1 cellular context compared by ENCODE assay signal in the genomic region with DNA sequence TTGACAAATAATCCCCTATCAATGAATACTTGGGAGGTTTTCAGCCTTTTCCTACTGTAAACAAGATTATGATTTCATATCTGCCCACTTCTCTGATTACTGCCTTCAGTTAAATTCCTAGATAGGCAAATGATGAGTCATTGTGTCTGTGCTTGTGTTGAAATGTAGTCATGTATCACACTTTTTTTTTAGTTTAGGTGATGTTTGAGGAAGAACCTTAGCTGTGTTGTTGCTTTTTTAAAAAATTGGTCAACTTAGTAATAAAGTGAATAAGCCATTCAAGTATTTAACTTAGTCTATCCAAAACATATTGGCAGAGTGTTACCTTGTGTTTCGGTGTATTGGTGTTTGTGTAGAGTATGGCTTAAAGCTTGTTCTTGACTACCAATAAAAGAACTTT.
TF ChIP-seq lines count a peak whose summit lies in the region.

No MANE protein-coding gene starts in this region.

TF ChIP-seq in HepG2, 621 proteins besides CTCF, POLR2A, EP300 and RAD21 (continued from another document):
- TF ChIP-seq, protein P1, sequence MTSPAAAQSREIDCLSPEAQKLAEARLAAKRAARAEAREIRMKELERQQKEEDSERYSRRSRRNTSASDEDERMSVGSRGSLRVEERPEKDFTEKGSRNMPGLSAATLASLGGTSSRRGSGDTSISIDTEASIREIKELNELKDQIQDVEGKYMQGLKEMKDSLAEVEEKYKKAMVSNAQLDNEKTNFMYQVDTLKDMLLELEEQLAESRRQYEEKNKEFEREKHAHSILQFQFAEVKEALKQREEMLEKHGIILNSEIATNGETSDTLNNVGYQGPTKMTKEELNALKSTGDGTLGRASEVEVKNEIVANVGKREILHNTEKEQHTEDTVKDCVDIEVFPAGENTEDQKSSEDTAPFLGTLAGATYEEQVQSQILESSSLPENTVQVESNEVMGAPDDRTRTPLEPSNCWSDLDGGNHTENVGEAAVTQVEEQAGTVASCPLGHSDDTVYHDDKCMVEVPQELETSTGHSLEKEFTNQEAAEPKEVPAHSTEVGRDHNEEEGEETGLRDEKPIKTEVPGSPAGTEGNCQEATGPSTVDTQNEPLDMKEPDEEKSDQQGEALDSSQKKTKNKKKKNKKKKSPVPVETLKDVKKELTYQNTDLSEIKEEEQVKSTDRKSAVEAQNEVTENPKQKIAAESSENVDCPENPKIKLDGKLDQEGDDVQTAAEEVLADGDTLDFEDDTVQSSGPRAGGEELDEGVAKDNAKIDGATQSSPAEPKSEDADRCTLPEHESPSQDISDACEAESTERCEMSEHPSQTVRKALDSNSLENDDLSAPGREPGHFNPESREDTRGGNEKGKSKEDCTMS (CRISPR knock-in tag; conservative IDR thresholded peaks at IDR 0.05): no peak
